ENCODE assay signal across 11 cellular contexts in the genomic region with DNA sequence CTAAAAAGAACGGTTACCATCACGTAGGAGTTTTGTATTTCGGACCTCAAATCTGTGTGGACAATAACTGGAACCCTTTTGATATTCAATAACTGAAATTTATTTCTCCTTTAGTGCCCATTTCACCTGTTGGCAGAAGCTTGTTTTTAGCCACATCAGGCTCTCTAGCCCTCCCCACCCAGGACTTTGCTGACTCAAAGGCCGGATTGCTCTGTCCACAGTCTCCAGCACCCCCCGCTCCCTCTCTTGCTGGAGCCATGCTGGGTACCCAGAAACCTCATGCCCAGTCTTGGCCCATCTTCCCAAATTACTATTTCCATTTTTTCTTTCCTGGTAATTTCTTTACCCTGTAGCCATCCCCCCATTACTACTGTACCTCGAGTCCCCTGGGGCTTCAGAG. TPM values are rescaled to one million over a fixed set of nuclear protein-coding genes. Genes with fewer than 3 reads are reported as not detected.
A peak's percentile ranks its signal among the peaks of the same experiment; 100 is the strongest.
DNase-seq lines count a peak whose midpoint lies in the region; ATAC-seq and TF ChIP-seq lines count a peak whose summit lies in the region.
"Had no signal": no experiment of that assay in that cellular context is flagged by ENCODE, and none has a peak within 500 bp of the region (broad histone marks: within the 10 kb centered on the region; RNA-seq: fewer than 3 reads in every experiment).

No MANE protein-coding gene starts in this region.

- H3K27me3 Mint-ChIP-seq in endodermal cell (ENCODE audit: insufficient read depth) = peaks cover 1% of the 10 kb centered on the region

- no peak overlapping the region for H3K9ac ChIP-seq in endodermal cell (ENCODE audit: extremely low read depth, low read length, poor library complexity, severe bottlenecking)

- H3K4me1 ChIP-seq in Peyer's patch (no peaks in the 10 kb centered on the region), endodermal cell (ENCODE audit: control insufficient read depth, insufficient read depth, low read length) (no peaks in the 10 kb centered on the region), psoas muscle (no peaks in the 10 kb centered on the region)

- DNase-seq in Peyer's patch = no peak
- DNase-seq in endodermal cell = peak; percentile 33
- no peak for DNase-seq in psoas muscle
- DNase-seq in NCI-H226 = no peak
- no peak for DNase-seq in NCI-H1048 (lab: John Stamatoyannopoulos, UW)
- no peak for DNase-seq in NCI-H2196 treated with DMSO at 0.1 percent for 48 hours (lab: John Stamatoyannopoulos, UW; ENCODE audit: unreplicated experiment)
- no peak for DNase-seq in COLO829 (ENCODE audit: low spot score)
- DNase-seq: Karpas-422, NCI-H510A had no signal

- no peak overlapping the region for H3K27ac Mint-ChIP-seq in endodermal cell

- H3K9me3 ChIP-seq in Peyer's patch = no peaks in the 10 kb centered on the region
- H3K9me3 ChIP-seq in endodermal cell (ENCODE audit: control insufficient read depth, low read length) = no peaks in the 10 kb centered on the region
- no peaks in the 10 kb centered on the region for H3K9me3 ChIP-seq in psoas muscle

- TF ChIP-seq CTCF in Peyer's patch (IDR thresholded peaks at IDR 0.05) = no peak
- TF ChIP-seq CTCF in endodermal cell (conservative IDR thresholded peaks at IDR 0.05) = no peak
- TF ChIP-seq CTCF in psoas muscle (IDR thresholded peaks at IDR 0.05) = no peak

- no peak for TF ChIP-seq POLR2A in Peyer's patch (IDR thresholded peaks at IDR 0.05)

- intact Hi-C loops in psoas muscle (cut with DNase I) = no loop called here

- H3K27ac ChIP-seq in Peyer's patch = peak overlapping the region in 3 of 4 donors; percentile 62 to 70 (median 63)
- H3K27ac ChIP-seq in endodermal cell (ENCODE audit: low read depth, low read length) = no peak overlapping the region
- H3K27ac ChIP-seq in psoas muscle = peak overlapping the region; percentile 61
- H3K27ac ChIP-seq: cardiac muscle cell had no signal

- WGBS in endodermal cell (ENCODE audit: insufficient coverage in 1 of 2, insufficient read length in 1 of 2), 2 experiments = 74 to 83% methylated on average over 6 of the region's 6 CpGs
- 68 to 75% (median 71%) methylated on average over 6 of the region's 6 CpGs for WGBS in psoas muscle, 3 donors

- H3K4me3 ChIP-seq in GM08714 (ENCODE audit: low read length) (peak overlapping the region; percentile 26; the same call in 1 of the 2 replicates), Peyer's patch (peak overlapping the region in 1 of 4 donors; percentile 3), endodermal cell (ENCODE audit: low read length) (no peak overlapping the region), psoas muscle (peak overlapping the region; percentile 40)
- H3K4me3 ChIP-seq: cardiac muscle cell had no signal

- H3K36me3 ChIP-seq in Peyer's patch (no peaks in the 10 kb centered on the region), endodermal cell (ENCODE audit: control insufficient read depth, insufficient read depth, low read length) (no peaks in the 10 kb centered on the region), psoas muscle (ENCODE audit: insufficient read depth in 1 of 2, low read depth in 1 of 2) (no peaks in the 10 kb centered on the region)
- H3K36me3 ChIP-seq: cardiac muscle cell had no signal

- H3K4me1 Mint-ChIP-seq in endodermal cell = peaks cover 12% of the 10 kb centered on the region

- H3K36me3 Mint-ChIP-seq in endodermal cell (ENCODE audit: low read depth) = no peaks in the 10 kb centered on the region

- H3K9me3 Mint-ChIP-seq in endodermal cell = no peaks in the 10 kb centered on the region

- H3K4me3 Mint-ChIP-seq in endodermal cell = no peak overlapping the region

- ATAC-seq in psoas muscle = no peak

- no peaks in the 10 kb centered on the region for H3K27me3 ChIP-seq in Peyer's patch
- H3K27me3 ChIP-seq in endodermal cell (ENCODE audit: control insufficient read depth, insufficient read depth, low read length, poor library complexity, severe bottlenecking) = no peaks in the 10 kb centered on the region
- H3K27me3 ChIP-seq in psoas muscle (ENCODE audit: insufficient read depth in 3 of 3, low read length in 2 of 3) = no peaks in the 10 kb centered on the region
- H3K27me3 ChIP-seq: cardiac muscle cell had no signal

RNA-seq across cellular contexts. Expression of a gene that starts 55.8 kb away (rescaled TPM):
- total RNA-seq in Peyer's patch = 10 to 100 TPM; 34.7 to 75.9 (median 48.5) TPM
- total RNA-seq in endodermal cell = 10 to 100 TPM; 33.5 to 35.4 TPM
- 41.4 TPM for polyA plus RNA-seq in endodermal cell (2013, experiment 1 of 2)
- polyA plus RNA-seq in endodermal cell (2013, experiment 2 of 2) = 38.1 TPM
- total RNA-seq in psoas muscle = 10 to 100 TPM; 42.5 to 54.4 (median 50.2) TPM
- 10 to 100 TPM; 31.6 to 58.0 (median 49.7) TPM for polyA plus RNA-seq in psoas muscle
